ENCODE assay signal across 15 cellular contexts in genomic region chr2:60496475-60496874, GRCh38. TPM values are rescaled to one million over a fixed set of nuclear protein-coding genes. Genes with fewer than 3 reads are reported as not detected.
"Had no signal": no experiment of that assay in that cellular context is flagged by ENCODE, and none has a peak within 500 bp of the region (broad histone marks: within the 10 kb centered on the region; RNA-seq: fewer than 3 reads in every experiment).

No MANE protein-coding gene starts in this region.

- H3K4me3 Mint-ChIP-seq: activated CD4-positive, alpha-beta T cell treated with anti-CD3 and anti-CD28 coated beads, Interleukin-2, amount 10 ng/mL, durations not matched to agents 24 days and 14 days; activated CD8-positive, alpha-beta T cell treated with anti-CD3 and anti-CD28 coated beads, Interleukin-2, amount 10 ng/mL, durations not matched to agents 7 days and 5 days; natural killer cell treated with Interleukin-12 subunit alpha and Interleukin-12 subunit beta and Interleukin-15 and Interleukin-18, amount 100 ng/mL, for 72 hours; T-cell had no signal

- H3K9me3 Mint-ChIP-seq: activated CD4-positive, alpha-beta T cell treated with anti-CD3 and anti-CD28 coated beads, Interleukin-2, amount 10 ng/mL, durations not matched to agents 24 days and 14 days; natural killer cell treated with Interleukin-12 subunit alpha and Interleukin-12 subunit beta and Interleukin-15 and Interleukin-18, amount 100 ng/mL, for 72 hours; T-cell had no signal

- H3K4me1 ChIP-seq: adrenal gland, tibial artery had no signal

- H3K4me1 Mint-ChIP-seq: activated CD4-positive, alpha-beta T cell treated with anti-CD3 and anti-CD28 coated beads, Interleukin-2, amount 10 ng/mL, durations not matched to agents 24 days and 14 days had no signal

- H3K27me3 Mint-ChIP-seq: natural killer cell treated with Interleukin-12 subunit alpha and Interleukin-12 subunit beta and Interleukin-15 and Interleukin-18, amount 100 ng/mL, for 72 hours had no signal

- ATAC-seq: activated CD8-positive, alpha-beta T cell treated with anti-CD3 and anti-CD28 coated beads, Interleukin-2, amount 10 ng/mL, durations not matched to agents 7 days and 5 days; natural killer cell treated with Interleukin-12 subunit alpha and Interleukin-12 subunit beta and Interleukin-15 and Interleukin-18, amount 100 ng/mL, for 72 hours; stimulated activated naive CD8-positive, alpha-beta T cell treated with anti-CD3 and anti-CD28 coated beads, Interleukin-15, Interleukin-2, amounts not matched to agents 100 U/mL and 50 U/mL, for 24 hours; T-cell had no signal

- H3K4me3 ChIP-seq: adrenal gland, dorsolateral prefrontal cortex, tibial artery had no signal

- DNase-seq: activated CD4-positive, alpha-beta T cell treated with anti-CD3 and anti-CD28 coated beads, Interleukin-2, amount 10 ng/mL, durations not matched to agents 24 days and 14 days; activated CD8-positive, alpha-beta memory T cell treated with anti-CD3 and anti-CD28 coated beads, Interleukin-2, amount 50 U/mL, for 4 hours; activated CD8-positive, alpha-beta T cell treated with anti-CD3 and anti-CD28 coated beads, Interleukin-2, amount 10 ng/mL, durations not matched to agents 7 days and 5 days; activated effector memory CD4-positive, alpha-beta T cell treated with Interleukin-2 at 50 U/mL for 16 hours; activated naive CD4-positive, alpha-beta T cell treated with anti-CD3 and anti-CD28 coated beads, Interleukin-2, amount 50 U/mL, for 16 hours; activated T-cell treated with anti-CD3 and anti-CD28 coated beads, Interleukin-2, amount 50 U/mL, for 48 hours; adrenal gland; dorsolateral prefrontal cortex; occipital lobe; stimulated activated CD8-positive, alpha-beta memory T cell treated with anti-CD3 and anti-CD28 coated beads, Interleukin-4, amount 100 ng/mL, for 48 hours; stimulated activated naive CD8-positive, alpha-beta T cell treated with anti-CD3 and anti-CD28 coated beads, Interleukin-15, Interleukin-2, amounts not matched to agents 100 U/mL and 50 U/mL, for 24 hours; substantia nigra; T-cell; tibial artery had no signal

- H3K27me3 ChIP-seq: adrenal gland, dorsolateral prefrontal cortex had no signal

- H3K36me3 Mint-ChIP-seq: natural killer cell treated with Interleukin-12 subunit alpha and Interleukin-12 subunit beta and Interleukin-15 and Interleukin-18, amount 100 ng/mL, for 72 hours; T-cell had no signal

- H3K27ac Mint-ChIP-seq: activated CD4-positive, alpha-beta T cell treated with anti-CD3 and anti-CD28 coated beads, Interleukin-2, amount 10 ng/mL, durations not matched to agents 24 days and 14 days; activated CD8-positive, alpha-beta T cell treated with anti-CD3 and anti-CD28 coated beads, Interleukin-2, amount 10 ng/mL, durations not matched to agents 7 days and 5 days; natural killer cell treated with Interleukin-12 subunit alpha and Interleukin-12 subunit beta and Interleukin-15 and Interleukin-18, amount 100 ng/mL, for 72 hours; T-cell had no signal

- H3K27ac ChIP-seq: adrenal gland, tibial artery had no signal

- H3K9me3 ChIP-seq: adrenal gland, tibial artery had no signal

- H3K36me3 ChIP-seq: adrenal gland, tibial artery had no signal

RNA-seq across cellular contexts. Expression of gene BCL11A, which starts 57.0 kb away (rescaled TPM):
- total RNA-seq: activated CD4-positive, alpha-beta T cell treated with anti-CD3 and anti-CD28 coated beads, Interleukin-2, amount 10 ng/mL, durations not matched to agents 24 days and 14 days had no signal
